Comparison of ENCODE assay signal across 27 cellular contexts in genomic region chr1:117620440-117620839, GRCh38.
"Had no signal": no experiment of that assay in that cellular context is flagged by ENCODE, and none has a peak within 500 bp of the region (broad histone marks: within the 10 kb centered on the region; RNA-seq: fewer than 3 reads in every experiment).

No MANE protein-coding gene starts in this region.

- H3K27me3 Mint-ChIP-seq: activated naive CD4-positive, alpha-beta T cell treated with anti-CD3 and anti-CD28 coated beads, Interleukin-2, amount 10 ng/mL, durations not matched to agents 7 days and 5 days; activated naive CD8-positive, alpha-beta T cell treated with anti-CD3 and anti-CD28 coated beads, Interleukin-2, amount 10 ng/mL, durations not matched to agents 7 days and 5 days; naive B cell had no signal

- H3K4me1 ChIP-seq: esophagus squamous epithelium, testis, uterus had no signal

- H3K27ac Mint-ChIP-seq: activated naive CD4-positive, alpha-beta T cell treated with anti-CD3 and anti-CD28 coated beads, Interleukin-2, amount 10 ng/mL, durations not matched to agents 7 days and 5 days; activated naive CD8-positive, alpha-beta T cell treated with anti-CD3 and anti-CD28 coated beads, Interleukin-2, amount 10 ng/mL, durations not matched to agents 7 days and 5 days; activated T-helper 1 cell treated with anti-CD3 and anti-CD28 coated beads, Interleukin-12 subunit alpha, Interleukin-12 subunit beta, Interleukin-2, Interleukin-4 antibody, amounts not matched to agents 30 ng/mL and 10 ng/mL and 1 ng/mL, durations not matched to agents 14 hours and 24 hours and 36 hours had no signal

- H3K36me3 ChIP-seq: uterus had no signal

- H3K4me1 Mint-ChIP-seq: neural crest cell had no signal

- H3K4me3 Mint-ChIP-seq: activated naive CD4-positive, alpha-beta T cell treated with anti-CD3 and anti-CD28 coated beads, Interleukin-2, amount 10 ng/mL, durations not matched to agents 7 days and 5 days; activated naive CD8-positive, alpha-beta T cell treated with anti-CD3 and anti-CD28 coated beads, Interleukin-2, amount 10 ng/mL, durations not matched to agents 7 days and 5 days; activated T-helper 1 cell treated with anti-CD3 and anti-CD28 coated beads, Interleukin-12 subunit alpha, Interleukin-12 subunit beta, Interleukin-2, Interleukin-4 antibody, amounts not matched to agents 30 ng/mL and 10 ng/mL and 1 ng/mL, durations not matched to agents 14 hours and 24 hours and 36 hours; neural crest cell had no signal

- H3K9me3 ChIP-seq: esophagus squamous epithelium, left ventricle myocardium inferior, testis, uterus had no signal

- H3K4me3 ChIP-seq: esophagus squamous epithelium, left ventricle myocardium inferior, testis, uterus had no signal

- H3K27ac ChIP-seq: epithelial cell of prostate, esophagus squamous epithelium, left ventricle myocardium inferior, parathyroid adenoma, testis, uterus, VCaP had no signal

- H3K9me3 Mint-ChIP-seq: activated naive CD4-positive, alpha-beta T cell treated with anti-CD3 and anti-CD28 coated beads, Interleukin-2, amount 10 ng/mL, durations not matched to agents 7 days and 5 days; activated naive CD8-positive, alpha-beta T cell treated with anti-CD3 and anti-CD28 coated beads, Interleukin-2, amount 10 ng/mL, durations not matched to agents 7 days and 5 days; activated T-helper 1 cell treated with anti-CD3 and anti-CD28 coated beads, Interleukin-12 subunit alpha, Interleukin-12 subunit beta, Interleukin-2, Interleukin-4 antibody, amounts not matched to agents 30 ng/mL and 10 ng/mL and 1 ng/mL, durations not matched to agents 14 hours and 24 hours and 36 hours; neural crest cell had no signal

- DNase-seq: activated CD4-positive, alpha-beta T cell treated with anti-CD3 and anti-CD28 coated beads for 4 hours; activated CD4-positive, alpha-beta T cell treated with anti-CD3 and anti-CD28 coated beads, Interleukin-2, amount 50 U/mL, for 4 hours; activated CD8-positive, alpha-beta memory T cell treated with anti-CD3 and anti-CD28 coated beads, Interleukin-2, amount 50 U/mL, for 4 hours; activated gamma-delta T cell; activated naive CD4-positive, alpha-beta T cell treated with anti-CD3 and anti-CD28 coated beads, Interleukin-2, amount 10 ng/mL, durations not matched to agents 7 days and 5 days; activated naive CD8-positive, alpha-beta T cell treated with anti-CD3 and anti-CD28 coated beads, Interleukin-2, amount 10 ng/mL, durations not matched to agents 7 days and 5 days; activated T-cell treated with anti-CD3 and anti-CD28 coated beads, Interleukin-2, amount 50 U/mL, for 1 hour; caudate nucleus; dermis blood vessel endothelial cell; effector CD4-positive, alpha-beta T cell; esophagus squamous epithelium; foreskin melanocyte; kidney glomerular epithelial cell; left ventricle myocardium inferior; naive B cell; nucleus accumbens; right cardiac atrium; stimulated activated naive CD8-positive, alpha-beta T cell treated with anti-CD3 and anti-CD28 coated beads, Interleukin-15, Interleukin-2, amounts not matched to agents 100 U/mL and 50 U/mL, for 24 hours; T-helper 1 cell; testis; trophoblast cell; uterus had no signal

- ATAC-seq: right cardiac atrium; stimulated activated naive CD8-positive, alpha-beta T cell treated with anti-CD3 and anti-CD28 coated beads, Interleukin-15, Interleukin-2, amounts not matched to agents 100 U/mL and 50 U/mL, for 24 hours had no signal

- H3K9ac ChIP-seq: parathyroid adenoma had no signal

- H3K27me3 ChIP-seq: testis, uterus had no signal

- H2AFZ ChIP-seq: parathyroid adenoma had no signal
